In the genomic region with DNA sequence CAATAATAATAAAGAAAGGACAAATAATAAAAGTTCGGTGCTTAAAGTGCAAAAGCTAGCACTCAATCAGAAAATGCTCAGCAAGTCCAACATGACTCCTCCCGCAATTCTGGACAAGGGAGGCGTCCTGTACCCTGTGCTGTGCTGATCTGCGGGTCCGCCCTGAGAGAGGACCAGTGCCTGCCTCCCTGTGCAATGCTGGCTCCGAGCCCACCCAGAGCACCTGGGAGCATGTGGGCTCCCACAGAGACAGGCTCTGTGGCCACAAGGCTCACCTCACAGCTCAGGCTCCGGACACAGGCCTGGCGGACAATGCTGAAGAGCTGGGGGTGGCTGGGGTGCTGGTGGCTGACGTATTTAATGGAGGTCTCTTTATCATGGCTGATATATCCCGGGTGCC, we compare ENCODE assay signal across 17 cellular contexts. TPM values are rescaled to one million over a fixed set of nuclear protein-coding genes. Genes with fewer than 3 reads are reported as not detected.
DNase-seq lines count a peak whose midpoint lies in the region; ATAC-seq, FAIRE-seq and TF ChIP-seq lines count a peak whose summit lies in the region.
"Had no signal": no experiment of that assay in that cellular context is flagged by ENCODE, and none has a peak within 500 bp of the region (broad histone marks: within the 10 kb centered on the region; RNA-seq: fewer than 3 reads in every experiment).

No MANE protein-coding gene starts in this region.

- no peak overlapping the region for H3K23ac ChIP-seq in IMR-90 (ENCODE audit: low read depth, low read length)

- H2BK15ac ChIP-seq in IMR-90 (ENCODE audit: low read depth, low read length) = no peak overlapping the region

- TF ChIP-seq RAD21 in IMR-90 (IDR thresholded peaks at IDR 0.05; ENCODE audit: low read length) = no peak

- DNase-seq in IMR-90 = no peak
- peak; percentile 30 for DNase-seq in kidney
- DNase-seq in spleen = peak; percentile 54
- DNase-seq in CD4-positive, alpha-beta T cell = no peak
- no peak for DNase-seq in natural killer cell treated with Interleukin-12 subunit alpha and Interleukin-12 subunit beta and Interleukin-15 and Interleukin-18, amount 100 ng/mL, for 72 hours (ENCODE audit: low spot score)
- DNase-seq: 8988T; Caco-2; CD4-positive, CD25-positive, alpha-beta regulatory T cell; GDM1; H9 had no signal

- intact Hi-C loops in IMR-90 (cut with micrococcal nuclease) (no loop called here), kidney (cut with DNase I) (no loop called here), spleen (cut with DNase I; ENCODE audit: low total_unique reads) (no loop called here)
- intact Hi-C loops in CD4-positive, alpha-beta T cell (cut with DNase I, micrococcal nuclease) = no loop called here

- H2AK5ac ChIP-seq in IMR-90 (ENCODE audit: low read depth, low read length) = no peak overlapping the region

- no peaks in the 10 kb centered on the region for H3K4me1 Mint-ChIP-seq in CD4-positive, alpha-beta T cell (ENCODE audit: low read depth)
- H3K4me1 Mint-ChIP-seq in natural killer cell treated with Interleukin-12 subunit alpha and Interleukin-12 subunit beta and Interleukin-15 and Interleukin-18, amount 100 ng/mL, for 72 hours (ENCODE audit: low read depth in 2 of 2) = peaks cover 0 to 6% of the 10 kb centered on the region in 2 donors
- H3K4me1 Mint-ChIP-seq: CD4-positive, CD25-positive, alpha-beta regulatory T cell; GM23338 had no signal

- H3K4me3 Mint-ChIP-seq in CD4-positive, alpha-beta T cell = no peak overlapping the region
- no peak overlapping the region for H3K4me3 Mint-ChIP-seq in natural killer cell treated with Interleukin-12 subunit alpha and Interleukin-12 subunit beta and Interleukin-15 and Interleukin-18, amount 100 ng/mL, for 72 hours
- H3K4me3 Mint-ChIP-seq: CD4-positive, CD25-positive, alpha-beta regulatory T cell; GM23338; H9 had no signal

- no peaks in the 10 kb centered on the region for H3K27me3 Mint-ChIP-seq in CD4-positive, alpha-beta T cell
- no peaks in the 10 kb centered on the region for H3K27me3 Mint-ChIP-seq in natural killer cell treated with Interleukin-12 subunit alpha and Interleukin-12 subunit beta and Interleukin-15 and Interleukin-18, amount 100 ng/mL, for 72 hours
- H3K27me3 Mint-ChIP-seq: CD4-positive, CD25-positive, alpha-beta regulatory T cell had no signal

- no peak for TF ChIP-seq POLR2A in IMR-90 (IDR thresholded peaks at IDR 0.05; ENCODE audit: low read depth, low read length)
- TF ChIP-seq POLR2A in spleen (IDR thresholded peaks at IDR 0.05) = no peak

- H3K27ac ChIP-seq in BLaER1 (0 out of 2 replicates have a peak overlapping the region, but pooled peaks have one; percentile 14), IMR-90 (ENCODE audit: insufficient read depth, low read length) (no peak overlapping the region), kidney (ENCODE audit: low read depth in 2 of 2, low read length in 2 of 2) (no peak overlapping the region), spleen (no peak overlapping the region)
- no peak overlapping the region for H3K27ac ChIP-seq in CD4-positive, alpha-beta T cell (ENCODE audit: low read depth, low read length)

- FAIRE-seq in kidney (lab: Jason Lieb, UNC) = no peak
- FAIRE-seq: D721Med, GM12892, GM18507 had no signal

- 0 out of 2 replicates have a peak, but pooled peaks cover 6% of the 10 kb centered on the region for H3K9me1 ChIP-seq in IMR-90 (ENCODE audit: insufficient read depth, low read length)

- H2BK120ac ChIP-seq in IMR-90 (ENCODE audit: low read depth, low read length) = no peak overlapping the region

- BruUV-seq in IMR-90 (replicated peaks; lab: Mats Ljungman, UMichigan) = no TSS peak

- peaks cover 92% of the 10 kb centered on the region for H3K36me3 Mint-ChIP-seq in CD4-positive, alpha-beta T cell (ENCODE audit: low read depth)
- H3K36me3 Mint-ChIP-seq in natural killer cell treated with Interleukin-12 subunit alpha and Interleukin-12 subunit beta and Interleukin-15 and Interleukin-18, amount 100 ng/mL, for 72 hours = peaks cover 11% of the 10 kb centered on the region

- H3K27me3 ChIP-seq in BLaER1 (no peaks in the 10 kb centered on the region), IMR-90 (ENCODE audit: control insufficient read depth, insufficient read depth, low read length) (no peaks in the 10 kb centered on the region), spleen (replicated peaks in 1 of 7) (no peaks in the 10 kb centered on the region)
- no peaks in the 10 kb centered on the region for H3K27me3 ChIP-seq in CD4-positive, alpha-beta T cell (ENCODE audit: control insufficient read depth, insufficient read depth, low read length)
- H3K27me3 ChIP-seq: BLaER1 treated with 17β-estradiol and CSF1 and Interleukin-3, amounts not matched to agents 10 nM and 100 nM had no signal

- no peak overlapping the region for H3K4me3 ChIP-seq in BLaER1
- H3K4me3 ChIP-seq in IMR-90 (ENCODE audit: insufficient read depth, low read depth, low read length) = no peak overlapping the region
- H3K4me3 ChIP-seq in kidney (ENCODE audit: low read length in 2 of 2) = no peak overlapping the region
- H3K4me3 ChIP-seq in spleen = no peak overlapping the region
- H3K4me3 ChIP-seq: BLaER1 treated with 17β-estradiol and CSF1 and Interleukin-3, amounts not matched to agents 10 nM and 100 nM; GM23338 had no signal

- in situ Hi-C loops in IMR-90 (cut with MboI; ENCODE audit: low sequenced_read_pairs) = no loop called here

- H2AK9ac ChIP-seq in IMR-90 (replicated peaks; ENCODE audit: low read depth, low read length, poor library complexity) = peak overlapping the region; percentile 72

- no peak overlapping the region for H3K18ac ChIP-seq in IMR-90 (ENCODE audit: low read depth, low read length)

- H3K9ac ChIP-seq in BLaER1 (no peak overlapping the region), IMR-90 (ENCODE audit: low read depth, low read length) (no peak overlapping the region), kidney (ENCODE audit: low read length in 2 of 2) (no peak overlapping the region)
- H3K9ac ChIP-seq: BLaER1 treated with 17β-estradiol and CSF1 and Interleukin-3, amounts not matched to agents 10 nM and 100 nM had no signal

- H4K91ac ChIP-seq in IMR-90 (ENCODE audit: insufficient read depth, low read depth, low read length) = no peak overlapping the region

- H3K4me2 ChIP-seq in BLaER1 = peak overlapping the region; percentile 35
- H3K4me2 ChIP-seq in IMR-90 (ENCODE audit: low read depth, low read length) = no peak overlapping the region
- H3K4me2 ChIP-seq: GM23338 had no signal

- 100% methylated on average over 6 of the region's 10 CpGs; no CpG with 5 or more reads in 1 of the 2 experiments for WGBS in IMR-90 (ENCODE audit: extremely low coverage in 2 of 2, insufficient read length in 1 of 2), 2 experiments
- WGBS in spleen, 5 donors = 91 to 98% (median 93%) methylated on average over 10 of the region's 10 CpGs

- H4K5ac ChIP-seq in IMR-90 (ENCODE audit: low read depth, low read length) = no peak overlapping the region

- peaks cover 49% of the 10 kb centered on the region for H3K4me1 ChIP-seq in BLaER1
- no peaks in the 10 kb centered on the region for H3K4me1 ChIP-seq in IMR-90 (ENCODE audit: control insufficient read depth, insufficient read depth, low read length)
- no peaks in the 10 kb centered on the region for H3K4me1 ChIP-seq in kidney (ENCODE audit: control insufficient read depth in 1 of 2, insufficient read depth in 1 of 2, low read depth in 1 of 2, low read length in 2 of 2)
- H3K4me1 ChIP-seq in spleen = peaks cover 0 to 30% (median 14%) of the 10 kb centered on the region in 6 donors
- H3K4me1 ChIP-seq: Caco-2 had no signal

- dilution Hi-C loops in IMR-90 (cut with HindIII; ENCODE audit: low sequenced_read_pairs, unreplicated experiment) = no loop called here

- H4K20me1 ChIP-seq in BLaER1 = 0 out of 2 replicates have a peak, but pooled peaks cover 8% of the 10 kb centered on the region
- H4K20me1 ChIP-seq in IMR-90 (ENCODE audit: insufficient read depth, low read length) = peaks cover 29% of the 10 kb centered on the region; the same call in 1 of the 2 replicates

- H3K9me3 ChIP-seq in BLaER1 (no peaks in the 10 kb centered on the region), IMR-90 (ENCODE audit: control insufficient read depth, insufficient read depth, low read length) (no peaks in the 10 kb centered on the region), kidney (ENCODE audit: control insufficient read depth in 1 of 2, low read length in 2 of 2) (no peaks in the 10 kb centered on the region), spleen (no peaks in the 10 kb centered on the region)
- H3K9me3 ChIP-seq in CD4-positive, alpha-beta T cell (ENCODE audit: control insufficient read depth, low read length) = no peaks in the 10 kb centered on the region
- H3K9me3 ChIP-seq: BLaER1 treated with 17β-estradiol and CSF1 and Interleukin-3, amounts not matched to agents 10 nM and 100 nM; Caco-2 had no signal

- no peak overlapping the region for H2BK5ac ChIP-seq in IMR-90 (ENCODE audit: low read depth, low read length, poor library complexity, severe bottlenecking)

- no peak overlapping the region for H3K4ac ChIP-seq in IMR-90 (ENCODE audit: low read depth, low read length)

- H3K14ac ChIP-seq in IMR-90 (replicated peaks; ENCODE audit: low read depth, low read length) = no peak overlapping the region

- H3K27ac Mint-ChIP-seq in CD4-positive, alpha-beta T cell = no peak overlapping the region
- H3K27ac Mint-ChIP-seq in natural killer cell treated with Interleukin-12 subunit alpha and Interleukin-12 subunit beta and Interleukin-15 and Interleukin-18, amount 100 ng/mL, for 72 hours = no peak overlapping the region
- H3K27ac Mint-ChIP-seq: GM23338, H9 had no signal

- CTCF ChIA-PET in IMR-90 (lab: Yijun Ruan, JAX) = no interaction called here
- CTCF ChIA-PET in CD4-positive, alpha-beta T cell (lab: Charles Lee) = no interaction called here

- no peak overlapping the region for H3K56ac ChIP-seq in IMR-90 (ENCODE audit: extremely low read depth, insufficient read depth, low read length)

- H3K79me1 ChIP-seq in IMR-90 (ENCODE audit: low read depth in 1 of 2, low read length in 2 of 2) = peaks cover 6 to 57% of the 10 kb centered on the region in 2 experiments; a peak in 3 of 4 replicates

- H4K8ac ChIP-seq in IMR-90 (ENCODE audit: low read depth in 2 of 2, low read length in 2 of 2) = no peak overlapping the region

- POLR2A ChIA-PET in IMR-90 (lab: Charles Lee; ENCODE audit: unreplicated experiment) = no interaction called here
- POLR2A ChIA-PET in CD4-positive, alpha-beta T cell (lab: Charles Lee) = no interaction called here

- no peak for TF ChIP-seq CTCF in IMR-90 (conservative IDR thresholded peaks at IDR 0.05; ENCODE audit: low read depth, low read length)
- no peak for TF ChIP-seq CTCF in kidney (IDR thresholded peaks at IDR 0.05; ENCODE audit: borderline replicate concordance, extremely low read depth, insufficient read depth)
- no peak for TF ChIP-seq CTCF in spleen (IDR thresholded peaks at IDR 0.05 in 8 of 11, conservative IDR thresholded peaks at IDR 0.05 in 3 of 11)
- TF ChIP-seq CTCF in CD4-positive, alpha-beta T cell (IDR thresholded peaks at IDR 0.05) = no peak

- no peak overlapping the region for H2AFZ ChIP-seq in IMR-90 (replicated peaks; ENCODE audit: low read length, poor library complexity)
- H2AFZ ChIP-seq: GM23338 had no signal

- no peaks in the 10 kb centered on the region for H3K9me3 Mint-ChIP-seq in CD4-positive, alpha-beta T cell
- no peaks in the 10 kb centered on the region for H3K9me3 Mint-ChIP-seq in natural killer cell treated with Interleukin-12 subunit alpha and Interleukin-12 subunit beta and Interleukin-15 and Interleukin-18, amount 100 ng/mL, for 72 hours
- H3K9me3 Mint-ChIP-seq: CD4-positive, CD25-positive, alpha-beta regulatory T cell; GM23338; H9 had no signal

- H3K36me3 ChIP-seq in BLaER1 (peaks cover 99% of the 10 kb centered on the region), IMR-90 (ENCODE audit: control insufficient read depth, insufficient read depth, low read length) (peaks cover 87% of the 10 kb centered on the region), kidney (ENCODE audit: control insufficient read depth in 1 of 2, insufficient read depth in 2 of 2, low read length in 2 of 2) (peaks cover 58 to 80% of the 10 kb centered on the region in 2 donors), spleen (peaks cover 4 to 100% (median 100%) of the 10 kb centered on the region in 6 donors)

- no peak overlapping the region for H2BK20ac ChIP-seq in IMR-90 (ENCODE audit: low read depth, low read length)

- ATAC-seq in IMR-90 (ENCODE audit: low read depth) (no peak), HG02885 (IDR thresholded peaks at IDR 0.05; ENCODE audit: poor library complexity, unreplicated experiment) (no peak)
- no peak for ATAC-seq in CD4-positive, alpha-beta T cell (ENCODE audit: poor library complexity)
- ATAC-seq in natural killer cell treated with Interleukin-12 subunit alpha and Interleukin-12 subunit beta and Interleukin-15 and Interleukin-18, amount 100 ng/mL, for 72 hours = no peak
- ATAC-seq: GM23338 had no signal

RNA-seq across cellular contexts. Expression of gene FLCN, which starts 11.1 kb away (rescaled TPM):
- 16.8 and 18.3 TPM in 2 replicates for total RNA-seq in IMR-90 (2012; rRNA removed)
- polyA plus RNA-seq in IMR-90 (2012; rRNA removed) = 19.6 and 24.8 TPM in 2 replicates
- 8.4 and 11.3 TPM in 2 replicates for polyA plus RNA-seq in IMR-90 (2012; cell fraction: cytosol; rRNA removed)
- 139 and 159 TPM in 2 replicates for polyA plus RNA-seq in IMR-90 (2012; cell fraction: nucleus; rRNA removed; ENCODE audit: low replicate concordance)
- total RNA-seq in kidney = 44.4 TPM
- 14.2 TPM for polyA plus RNA-seq in kidney (ENCODE audit: insufficient read depth, low read depth, low replicate concordance)
- 10 to 100 TPM; 53.9 to 91.6 (median 81.5) TPM for total RNA-seq in spleen
- polyA plus RNA-seq in spleen = 10 to 100 TPM in 1 of 3 donors, 1 to 10 TPM in 2; 9.1 to 34.1 (median 9.9) TPM
- 10 to 100 TPM; 12.1 to 15.9 TPM for total RNA-seq in CD4-positive, alpha-beta T cell
- total RNA-seq in natural killer cell treated with Interleukin-12 subunit alpha and Interleukin-12 subunit beta and Interleukin-15 and Interleukin-18, amount 100 ng/mL, for 72 hours = 10 to 100 TPM; 41.2 to 43.8 TPM

RNA-seq across cellular contexts. Expression of gene PLD6, which starts 19.8 kb away (rescaled TPM):
- total RNA-seq in IMR-90 (2012; rRNA removed) = 1.1 TPM in 2 replicates
- 0.98 and 1.5 TPM in 2 replicates for polyA plus RNA-seq in IMR-90 (2012; rRNA removed)
- polyA plus RNA-seq in IMR-90 (2012; cell fraction: cytosol; rRNA removed) = 0.81 and 1.1 TPM in 2 replicates
- 1.8 and 3.3 TPM in 2 replicates for polyA plus RNA-seq in IMR-90 (2012; cell fraction: nucleus; rRNA removed; ENCODE audit: low replicate concordance)
- total RNA-seq in kidney = 3.7 TPM
- 2.9 TPM for polyA plus RNA-seq in kidney (ENCODE audit: insufficient read depth, low read depth, low replicate concordance)
- 1 to 10 TPM; 1.4 to 5.6 (median 3.7) TPM for total RNA-seq in spleen
- polyA plus RNA-seq in spleen = 1 to 10 TPM; 2.2 to 3.9 (median 3.0) TPM
- 1 to 10 TPM; 7.1 to 7.5 TPM for total RNA-seq in CD4-positive, alpha-beta T cell
- total RNA-seq in natural killer cell treated with Interleukin-12 subunit alpha and Interleukin-12 subunit beta and Interleukin-15 and Interleukin-18, amount 100 ng/mL, for 72 hours = 10 to 100 TPM in 1 of 2 donors, 1 to 10 TPM in 1; 3.4 to 18.2 TPM
- total RNA-seq: GM23338 had no signal
- polyA plus RNA-seq: GM23338 had no signal

RNA-seq across cellular contexts. Expression of gene COPS3, which starts 55.1 kb away (rescaled TPM):
- total RNA-seq in IMR-90 (2012; rRNA removed) (130 and 144 TPM in 2 replicates), kidney (48.1 TPM), spleen (10 to 100 TPM; 36.5 to 58.9 (median 47.5) TPM)
- polyA plus RNA-seq in IMR-90 (2012; rRNA removed) (59.8 and 71.4 TPM in 2 replicates), kidney (ENCODE audit: insufficient read depth, low read depth, low replicate concordance) (46.9 TPM), spleen (10 to 100 TPM; 29.9 to 39.1 (median 39.1) TPM)
- polyA plus RNA-seq in IMR-90 (2012; cell fraction: cytosol; rRNA removed) = 26.7 and 30.2 TPM in 2 replicates
- 19.0 and 48.2 TPM in 2 replicates for polyA plus RNA-seq in IMR-90 (2012; cell fraction: nucleus; rRNA removed; ENCODE audit: low replicate concordance)
- 10 to 100 TPM; 73.1 to 75.0 TPM for total RNA-seq in CD4-positive, alpha-beta T cell
- total RNA-seq in natural killer cell treated with Interleukin-12 subunit alpha and Interleukin-12 subunit beta and Interleukin-15 and Interleukin-18, amount 100 ng/mL, for 72 hours = 100 to 1,000 TPM in 1 of 2 donors, 10 to 100 TPM in 1; 85.4 to 130 TPM

Comparison
In these comparisons a context has a peak if more than half of its experiments do, and no peak if none do; other contexts are left out.
1. DNase-seq: peak in kidney (single experiment) and spleen (single experiment); none in IMR-90 (single experiment), CD4-positive, alpha-beta T cell (0 of 10) and natural killer cell treated with Interleukin-12 subunit alpha and Interleukin-12 subunit beta and Interleukin-15 and Interleukin-18, amount 100 ng/mL, for 72 hours (single experiment).